ENCODE assay signal across 18 cellular contexts in genomic region chr10:72344932-72345331, GRCh38. TPM values are rescaled to one million over a fixed set of nuclear protein-coding genes. Genes with fewer than 3 reads are reported as not detected.
DNase-seq lines count a peak whose midpoint lies in the region; ATAC-seq, FAIRE-seq and TF ChIP-seq lines count a peak whose summit lies in the region.
"Had no signal": no experiment of that assay in that cellular context is flagged by ENCODE, and none has a peak within 500 bp of the region (broad histone marks: within the 10 kb centered on the region; RNA-seq: fewer than 3 reads in every experiment).

No MANE protein-coding gene starts in this region.

- TF ChIP-seq CTCF in endodermal cell (conservative IDR thresholded peaks at IDR 0.05): no peak
- no peak for TF ChIP-seq CTCF in uterus (IDR thresholded peaks at IDR 0.05)

- H3K27me3 Mint-ChIP-seq in CD4-positive, alpha-beta memory T cell: no peaks in the 10 kb centered on the region
- H3K27me3 Mint-ChIP-seq in T-helper 17 cell (no peaks in the 10 kb centered on the region), endodermal cell (ENCODE audit: insufficient read depth) (no peaks in the 10 kb centered on the region)
- H3K27me3 Mint-ChIP-seq: IgD-negative memory B cell had no signal

- no peak overlapping the region for H3K9ac ChIP-seq in endodermal cell (ENCODE audit: extremely low read depth, low read length, poor library complexity, severe bottlenecking)

- peak overlapping the region in 5 of 7 donors; percentile 8 to 90 (median 79) for H3K27ac Mint-ChIP-seq in CD4-positive, alpha-beta memory T cell
- H3K27ac Mint-ChIP-seq in T-helper 17 cell: peak overlapping the region; percentile 45
- H3K27ac Mint-ChIP-seq in endodermal cell: no peak overlapping the region

- H3K9me3 ChIP-seq in CD4-positive, alpha-beta memory T cell (ENCODE audit: control insufficient read depth in 1 of 2, low read length in 2 of 2): no peaks in the 10 kb centered on the region
- H3K9me3 ChIP-seq in T-helper 17 cell (ENCODE audit: control insufficient read depth, low read length, poor library complexity, severe bottlenecking) (no peaks in the 10 kb centered on the region), endodermal cell (ENCODE audit: control insufficient read depth, low read length) (no peaks in the 10 kb centered on the region), uterus (no peaks in the 10 kb centered on the region)
- H3K9me3 ChIP-seq: prostate gland, transverse colon had no signal

- DNase-seq in CD4-positive, alpha-beta memory T cell: no peak
- DNase-seq in GM12891 (ENCODE audit: insufficient read length, low spot score) (no peak), T-helper 17 cell (no peak), endodermal cell (peak; percentile 39), uterus (no peak), AG08396 (ENCODE audit: low spot score) (no peak), HTR-8/SVneo (ENCODE audit: insufficient read length, low spot score) (no peak)
- no peak for DNase-seq in effector CD4-positive, alpha-beta T cell
- DNase-seq: DMS79 treated with DMSO at 0.1 percent for 48 hours; NCI-H1417 treated with DMSO at 0.1 percent for 48 hours; stimulated activated CD4-positive, alpha-beta T cell treated with anti-CD3 and anti-CD28 coated beads, Interleukin-12 subunit alpha, Interleukin-12 subunit beta, amount 100 ng/mL, for 4 hours; transverse colon had no signal

- H3K4me1 Mint-ChIP-seq in CD4-positive, alpha-beta memory T cell: peaks cover 2 to 44% (median 19%) of the 10 kb centered on the region in 4 donors
- H3K4me1 Mint-ChIP-seq in T-helper 17 cell (peaks cover 16% of the 10 kb centered on the region), endodermal cell (no peaks in the 10 kb centered on the region)

- H3K9me3 Mint-ChIP-seq in CD4-positive, alpha-beta memory T cell: peaks cover 0 to 2% (median 0%) of the 10 kb centered on the region in 8 donors
- H3K9me3 Mint-ChIP-seq in endodermal cell: no peaks in the 10 kb centered on the region
- H3K9me3 Mint-ChIP-seq: IgD-negative memory B cell had no signal

- H3K27ac ChIP-seq in CD4-positive, alpha-beta memory T cell (ENCODE audit: low read depth, low read length): peak overlapping the region; percentile 21
- H3K27ac ChIP-seq in endodermal cell (ENCODE audit: low read depth, low read length) (no peak overlapping the region), uterus (no peak overlapping the region)
- H3K27ac ChIP-seq: C4-2B, coronary artery, prostate gland, transverse colon had no signal

- POLR2A ChIA-PET in CD4-positive, alpha-beta memory T cell (lab: Charles Lee; ENCODE audit: partially characterized antibody): interaction anchor here (0.7 to 1.0 kb wide), 4 partner anchors 9 to 489 kb away, joined by 3 to 4 read pairs (median 4); no protein-coding TSS in a partner anchor

- H3K4me3 ChIP-seq in CD4-positive, alpha-beta memory T cell (ENCODE audit: low read length in 2 of 2): no peak overlapping the region
- H3K4me3 ChIP-seq in endodermal cell (ENCODE audit: low read length) (no peak overlapping the region), uterus (no peak overlapping the region)
- H3K4me3 ChIP-seq: coronary artery, prostate gland, transverse colon had no signal

- peaks cover 34% of the 10 kb centered on the region for H3K36me3 ChIP-seq in CD4-positive, alpha-beta memory T cell (ENCODE audit: insufficient read depth, low read length)
- peaks cover 24% of the 10 kb centered on the region for H3K36me3 ChIP-seq in endodermal cell (ENCODE audit: control insufficient read depth, insufficient read depth, low read length)
- no peaks in the 10 kb centered on the region for H3K36me3 ChIP-seq in uterus

- no peaks in the 10 kb centered on the region for H3K27me3 ChIP-seq in CD4-positive, alpha-beta memory T cell (ENCODE audit: insufficient read depth, low read length)
- H3K27me3 ChIP-seq in endodermal cell (ENCODE audit: control insufficient read depth, insufficient read depth, low read length, poor library complexity, severe bottlenecking) (no peaks in the 10 kb centered on the region), uterus (no peaks in the 10 kb centered on the region)
- H3K27me3 ChIP-seq: transverse colon had no signal

- TF ChIP-seq POLR2A in GM12891 (IDR thresholded peaks at IDR 0.05; ENCODE audit: low read depth, low read length) (no peak), uterus (IDR thresholded peaks at IDR 0.05) (no peak)

- intact Hi-C loops in CD4-positive, alpha-beta memory T cell (cut with micrococcal nuclease): no loop called here
- intact Hi-C loops in uterus (cut with DNase I; ENCODE audit: low total_unique reads): no loop called here

- FAIRE-seq in GM12891 (lab: Jason Lieb, UNC): peak; percentile 89
- FAIRE-seq in HTR-8/SVneo (lab: Jason Lieb, UNC): no peak
- FAIRE-seq: astrocyte had no signal

- H3K36me3 Mint-ChIP-seq in CD4-positive, alpha-beta memory T cell: peaks cover 0 to 47% of the 10 kb centered on the region in 2 donors
- no peaks in the 10 kb centered on the region for H3K36me3 Mint-ChIP-seq in T-helper 17 cell (ENCODE audit: low read depth)
- peaks cover 33% of the 10 kb centered on the region for H3K36me3 Mint-ChIP-seq in endodermal cell (ENCODE audit: low read depth)

- peaks cover 15% of the 10 kb centered on the region for H3K4me1 ChIP-seq in CD4-positive, alpha-beta memory T cell (ENCODE audit: insufficient read depth, low read length)
- no peaks in the 10 kb centered on the region for H3K4me1 ChIP-seq in endodermal cell (ENCODE audit: control insufficient read depth, insufficient read depth, low read length)
- no peaks in the 10 kb centered on the region for H3K4me1 ChIP-seq in uterus
- H3K4me1 ChIP-seq: prostate gland had no signal

- CTCF ChIA-PET in CD4-positive, alpha-beta memory T cell (lab: Charles Lee; ENCODE audit: partially characterized antibody): interaction anchor here (0.7 to 12.9 kb wide), 9 partner anchors 18 to 449 kb away, joined by 3 to 196 read pairs (median 3); partner anchors contain the start of gene DDIT4

- H3K4me3 Mint-ChIP-seq in CD4-positive, alpha-beta memory T cell: no peak overlapping the region
- H3K4me3 Mint-ChIP-seq in T-helper 17 cell (no peak overlapping the region), endodermal cell (no peak overlapping the region)
- H3K4me3 Mint-ChIP-seq: IgD-negative memory B cell had no signal

- WGBS in endodermal cell (ENCODE audit: insufficient coverage in 1 of 2, insufficient read length in 1 of 2), 2 experiments: 94 to 100% methylated on average over 1 to 11 of the region's 11 CpGs

- peak; percentile 25 for ATAC-seq in T-helper 17 cell
- ATAC-seq: left lobe of liver had no signal

TF ChIP-seq in GM12891, 5 proteins besides CTCF, POLR2A, EP300 and RAD21:
- peak; percentile 59 for TF ChIP-seq SPI1 (IDR thresholded peaks at IDR 0.05; ENCODE audit: low read depth, low read length)
- no peak for TF ChIP-seq POLR2AphosphoS5 (IDR thresholded peaks at IDR 0.05; ENCODE audit: low read depth, low read length)
- peak; percentile 42; the same call in 1 of the 2 replicates for TF ChIP-seq POU2F2 (IDR thresholded peaks at IDR 0.05; ENCODE audit: low read depth, low read length)
- TF ChIP-seq TAF1 (IDR thresholded peaks at IDR 0.05; ENCODE audit: low read depth, low read length): no peak

RNA-seq across cellular contexts. Expression of gene DNAJB12, which starts 9.8 kb away (rescaled TPM):
- 10 to 100 TPM; 26.3 to 26.7 TPM for total RNA-seq in CD4-positive, alpha-beta memory T cell
- 10 to 100 TPM; 13.4 to 26.2 TPM for polyA plus RNA-seq in CD4-positive, alpha-beta memory T cell
- 13.7 TPM for polyA plus RNA-seq in GM12891 (2012; ENCODE audit: low read depth, missing spikeins)
- total RNA-seq in T-helper 17 cell (10 to 100 TPM; 32.7 to 42.9 TPM), endodermal cell (10 to 100 TPM; 22.6 to 27.5 TPM), uterus (10 to 100 TPM; 18.4 to 34.8 (median 22.7) TPM)
- 18.3 TPM for polyA plus RNA-seq in endodermal cell (2013, experiment 1 of 2)
- polyA plus RNA-seq in endodermal cell (2013, experiment 2 of 2): 17.5 TPM
